ENCODE assay signal across 8 cellular contexts in the genomic region with DNA sequence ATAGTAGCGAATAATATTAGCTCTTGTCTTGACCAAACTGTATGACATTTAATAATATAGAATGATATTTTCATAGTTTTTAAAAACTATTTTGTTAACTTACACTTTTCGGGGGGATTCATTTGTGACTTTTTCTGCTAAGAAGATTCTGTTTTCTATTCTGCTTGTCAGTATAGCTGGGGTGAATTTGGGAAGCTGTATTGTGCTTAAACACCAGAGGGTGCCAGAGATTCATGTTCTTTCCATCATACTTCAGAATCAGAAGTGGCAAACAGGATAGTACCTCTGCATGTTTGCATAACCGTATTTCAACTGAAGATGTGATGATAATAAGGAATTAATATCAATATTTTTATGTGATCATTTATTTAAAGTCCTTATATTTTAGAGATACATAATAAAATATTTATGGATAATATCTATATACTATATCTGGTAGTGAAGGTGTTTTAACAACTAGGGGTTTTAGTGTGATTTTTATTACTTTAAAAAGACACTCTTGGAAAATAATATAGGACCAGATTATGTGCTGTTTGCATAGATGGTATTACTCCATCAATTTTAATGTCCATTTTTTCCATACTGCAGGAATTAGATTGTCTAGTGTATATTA.
DNase-seq lines count a peak whose midpoint lies in the region; ATAC-seq and TF ChIP-seq lines count a peak whose summit lies in the region.

No MANE protein-coding gene starts in this region.

- H3K27me3 ChIP-seq in DND-41 (ENCODE audit: insufficient read depth, low read length, poor library complexity): no peaks in the 10 kb centered on the region

- DNase-seq in DND-41: peak; percentile 58
- peak; percentile 32 for DNase-seq in LoVo (ENCODE audit: low spot score)
- DNase-seq in SK-MEL-5 (ENCODE audit: low read depth, low spot score): peak; percentile 70
- DNase-seq in fibroblast of gingiva (ENCODE audit: low read depth): peak; percentile 52
- DNase-seq in osteocyte (ENCODE audit: extremely low spot score, unreplicated experiment): no peak
- DNase-seq in GOT3 (lab: John Stamatoyannopoulos, UW): no peak

- H3K9ac ChIP-seq in DND-41 (ENCODE audit: low read depth, low read length): no peak overlapping the region

- in situ Hi-C loops in SK-MEL-5 (cut with HindIII; ENCODE audit: low pct_unique_long_range_greater_than_20kb, low sequenced_read_pairs): no loop called here

- H3K79me2 ChIP-seq in DND-41 (ENCODE audit: insufficient read depth, low read length): no peaks in the 10 kb centered on the region

- no peaks in the 10 kb centered on the region for H3K36me3 ChIP-seq in DND-41 (ENCODE audit: insufficient read depth, low read length)

- H3K4me1 ChIP-seq in DND-41 (ENCODE audit: insufficient read depth, low read length): no peaks in the 10 kb centered on the region

- no peaks in the 10 kb centered on the region for H3K36me3 Mint-ChIP-seq in osteocyte (ENCODE audit: unreplicated experiment)

- no peak overlapping the region for H3K4me3 ChIP-seq in DND-41 (ENCODE audit: low read depth in 1 of 2, low read length in 2 of 2)

- no peaks in the 10 kb centered on the region for H3K9me3 Mint-ChIP-seq in osteocyte (ENCODE audit: unreplicated experiment)

- no peak overlapping the region for H3K27ac ChIP-seq in DND-41 (ENCODE audit: low read length)

- H4K20me1 ChIP-seq in DND-41 (ENCODE audit: insufficient read depth, low read length): no peaks in the 10 kb centered on the region

- no peak overlapping the region for H2AFZ ChIP-seq in DND-41 (ENCODE audit: low read depth, low read length)

- peaks cover 20% of the 10 kb centered on the region for H3K4me1 Mint-ChIP-seq in osteocyte (ENCODE audit: unreplicated experiment)

- H3K4me3 Mint-ChIP-seq in osteocyte (ENCODE audit: unreplicated experiment): no peak overlapping the region

- no peaks in the 10 kb centered on the region for H3K9me3 ChIP-seq in DND-41 (ENCODE audit: insufficient read depth, low read length, severe bottlenecking)

- H3K4me2 ChIP-seq in DND-41 (ENCODE audit: insufficient read depth, low read length): no peak overlapping the region

- peaks cover 2% of the 10 kb centered on the region for H3K27me3 Mint-ChIP-seq in osteocyte (ENCODE audit: unreplicated experiment)

- no peak overlapping the region for H3K27ac Mint-ChIP-seq in osteocyte (ENCODE audit: unreplicated experiment)

- ATAC-seq in DND-41 (ENCODE audit: insufficient read depth, low read depth) (peak; percentile 96), GM21390 (IDR thresholded peaks at IDR 0.05; ENCODE audit: unreplicated experiment) (peak; percentile 81), HG02642 (IDR thresholded peaks at IDR 0.05; ENCODE audit: poor library complexity, unreplicated experiment) (no peak)

- peak; percentile 83 for TF ChIP-seq CTCF in DND-41 (IDR thresholded peaks at IDR 0.05; ENCODE audit: borderline replicate concordance, extremely low read depth, low read length, poor library complexity, severe bottlenecking)
- peak; percentile 84 for TF ChIP-seq CTCF in osteocyte (IDR thresholded peaks at IDR 0.05)

Comparison
In these comparisons a context has a peak if more than half of its experiments do, and no peak if none do; other contexts are left out.
1. DNase-seq: peak in DND-41 (single experiment), LoVo (single experiment), SK-MEL-5 (single experiment) and fibroblast of gingiva (single experiment); none in osteocyte (single experiment) and GOT3 (single experiment).